Comparison of ENCODE assay signal across 32 cellular contexts in genomic region chr17:47096343-47096742, GRCh38.
"Had no signal": no experiment of that assay in that cellular context is flagged by ENCODE, and none has a peak within 500 bp of the region (broad histone marks: within the 10 kb centered on the region; RNA-seq: fewer than 3 reads in every experiment).

No MANE protein-coding gene starts in this region.

- DNase-seq: activated CD4-positive, alpha-beta memory T cell treated with anti-CD3 and anti-CD28 coated beads for 36 hours; activated CD4-positive, alpha-beta T cell treated with anti-CD3 and anti-CD28 coated beads, Interleukin-2, amount 10 ng/mL, durations not matched to agents 24 days and 14 days; activated CD4-positive, CD25-positive, alpha-beta regulatory T cell treated with anti-CD3 and anti-CD28 coated beads, Interleukin-2, amount 50 U/mL, for 72 hours; activated CD8-positive, alpha-beta memory T cell treated with anti-CD3 and anti-CD28 coated beads, Interleukin-2, amount 50 U/mL, for 4 hours; activated effector memory CD4-positive, alpha-beta T cell treated with anti-CD3 and anti-CD28 coated beads, Interleukin-2, amount 50 U/mL, for 16 hours; activated naive CD4-positive, alpha-beta T cell treated with anti-CD3 and anti-CD28 coated beads for 36 hours; activated naive CD8-positive, alpha-beta T cell treated with anti-CD3 and anti-CD28 coated beads for 36 hours; activated T-cell treated with anti-CD3 and anti-CD28 coated beads, Interleukin-2, amount 50 U/mL, for 1 hour; adrenal gland; aorta; body of pancreas; cerebellar nuclear complex; colonic mucosa; effector CD8-positive, alpha-beta T cell; esophagus squamous epithelium; foreskin melanocyte; left ventricle myocardium inferior; mesendoderm; nucleus accumbens; pancreas; psoas muscle; stimulated activated CD4-positive, alpha-beta T cell treated with anti-CD3 and anti-CD28 coated beads, Interleukin-15, amount 100 ng/mL, for 24 hours; stimulated activated CD4-positive, alpha-beta T cell treated with anti-CD3 and anti-CD28 coated beads, Interleukin-2, amount 100 ng/mL, for 24 hours; stimulated activated naive CD4-positive, alpha-beta T cell treated with Interleukin-2 at 50 U/mL for 16 hours; T-helper 9 cell; testis; transverse colon had no signal

- H3K4me3 Mint-ChIP-seq: activated CD4-positive, alpha-beta memory T cell treated with anti-CD3 and anti-CD28 coated beads for 36 hours; activated CD4-positive, alpha-beta T cell treated with anti-CD3 and anti-CD28 coated beads, Interleukin-2, amount 10 ng/mL, durations not matched to agents 24 days and 14 days; activated naive CD4-positive, alpha-beta T cell treated with anti-CD3 and anti-CD28 coated beads for 36 hours; activated naive CD8-positive, alpha-beta T cell treated with anti-CD3 and anti-CD28 coated beads for 36 hours; activated T-helper 1 cell treated with anti-CD3 and anti-CD28 coated beads, Interleukin-12 subunit alpha, Interleukin-12 subunit beta, Interleukin-2, Interleukin-4 antibody, amounts not matched to agents 30 ng/mL and 10 ng/mL and 1 ng/mL, durations not matched to agents 14 hours and 24 hours and 36 hours had no signal

- H3K4me3 ChIP-seq: adrenal gland, body of pancreas, cardiac muscle cell, colonic mucosa, esophagus squamous epithelium, left ventricle myocardium inferior, lung, pancreas, psoas muscle, testis, transverse colon had no signal

- H3K27ac ChIP-seq: body of pancreas, cardiac muscle cell, colonic mucosa, epithelial cell of prostate, esophagus squamous epithelium, left ventricle myocardium inferior, pancreas, psoas muscle, testis, transverse colon, VCaP had no signal

- H3K27ac Mint-ChIP-seq: activated CD4-positive, alpha-beta memory T cell treated with anti-CD3 and anti-CD28 coated beads for 36 hours; activated CD4-positive, alpha-beta T cell treated with anti-CD3 and anti-CD28 coated beads, Interleukin-2, amount 10 ng/mL, durations not matched to agents 24 days and 14 days; activated naive CD4-positive, alpha-beta T cell treated with anti-CD3 and anti-CD28 coated beads for 36 hours; activated naive CD8-positive, alpha-beta T cell treated with anti-CD3 and anti-CD28 coated beads for 36 hours; activated T-helper 1 cell treated with anti-CD3 and anti-CD28 coated beads, Interleukin-12 subunit alpha, Interleukin-12 subunit beta, Interleukin-2, Interleukin-4 antibody, amounts not matched to agents 30 ng/mL and 10 ng/mL and 1 ng/mL, durations not matched to agents 14 hours and 24 hours and 36 hours had no signal

- H3K9me3 ChIP-seq: body of pancreas, colonic mucosa, esophagus squamous epithelium, pancreas, testis, transverse colon had no signal

- H3K27me3 ChIP-seq: adrenal gland, body of pancreas, cardiac muscle cell, colonic mucosa, esophagus squamous epithelium, pancreas, testis, transverse colon had no signal

- ATAC-seq: body of pancreas, pancreas, psoas muscle had no signal

- H3K4me1 ChIP-seq: colonic mucosa had no signal

- H3K27me3 Mint-ChIP-seq: activated CD4-positive, alpha-beta memory T cell treated with anti-CD3 and anti-CD28 coated beads for 36 hours; activated CD4-positive, alpha-beta T cell treated with anti-CD3 and anti-CD28 coated beads, Interleukin-2, amount 10 ng/mL, durations not matched to agents 24 days and 14 days; activated naive CD8-positive, alpha-beta T cell treated with anti-CD3 and anti-CD28 coated beads for 36 hours had no signal

- H3K9me3 Mint-ChIP-seq: activated CD4-positive, alpha-beta memory T cell treated with anti-CD3 and anti-CD28 coated beads for 36 hours; activated CD4-positive, alpha-beta T cell treated with anti-CD3 and anti-CD28 coated beads, Interleukin-2, amount 10 ng/mL, durations not matched to agents 24 days and 14 days; activated naive CD4-positive, alpha-beta T cell treated with anti-CD3 and anti-CD28 coated beads for 36 hours; activated naive CD8-positive, alpha-beta T cell treated with anti-CD3 and anti-CD28 coated beads for 36 hours; activated T-helper 1 cell treated with anti-CD3 and anti-CD28 coated beads, Interleukin-12 subunit alpha, Interleukin-12 subunit beta, Interleukin-2, Interleukin-4 antibody, amounts not matched to agents 30 ng/mL and 10 ng/mL and 1 ng/mL, durations not matched to agents 14 hours and 24 hours and 36 hours had no signal

- H3K36me3 ChIP-seq: adrenal gland, cardiac muscle cell, colonic mucosa, pancreas, transverse colon had no signal
